11 cellular contexts compared by ENCODE assay signal in the genomic region with DNA sequence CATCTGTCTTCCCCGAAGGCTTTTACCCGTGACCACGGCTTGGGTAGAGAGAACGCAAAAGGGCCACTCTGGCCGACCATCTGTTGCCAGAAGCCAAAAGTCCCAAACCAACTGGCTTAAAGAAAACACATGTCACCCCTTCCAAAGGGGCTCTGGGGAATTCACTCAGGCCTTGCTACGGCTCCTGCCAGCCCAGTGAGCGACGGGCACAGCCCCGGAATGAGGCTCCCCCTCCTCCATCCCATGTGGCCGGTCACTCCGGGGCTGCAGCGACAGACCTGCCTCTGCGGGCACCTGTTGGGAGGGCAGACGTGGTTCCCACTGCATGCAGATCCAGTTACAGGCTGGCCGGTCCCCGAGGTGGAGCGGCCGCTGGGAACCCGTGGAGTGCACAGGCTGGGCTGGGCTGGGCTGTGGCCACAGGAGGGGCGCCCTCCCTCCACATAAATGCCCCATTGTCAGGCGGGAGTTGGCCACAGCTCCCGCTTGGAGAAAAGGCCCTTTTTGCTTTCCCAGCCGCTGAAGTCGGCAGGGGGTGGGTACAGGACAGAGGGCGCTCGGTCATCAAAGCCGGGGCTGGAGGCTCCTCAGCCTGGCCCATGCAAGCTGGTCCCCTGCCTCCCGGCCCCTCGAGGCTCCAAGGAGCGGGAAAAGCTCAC. TPM values are rescaled to one million over a fixed set of nuclear protein-coding genes. Genes with fewer than 3 reads are reported as not detected.
DNase-seq lines count a peak whose midpoint lies in the region; ATAC-seq and TF ChIP-seq lines count a peak whose summit lies in the region.
"Had no signal": no experiment of that assay in that cellular context is flagged by ENCODE, and none has a peak within 500 bp of the region (broad histone marks: within the 10 kb centered on the region; RNA-seq: fewer than 3 reads in every experiment).

No MANE protein-coding gene starts in this region.

- H3K9me3 Mint-ChIP-seq in chondrocyte (ENCODE audit: low read depth), result no peaks in the 10 kb centered on the region
- H3K9me3 Mint-ChIP-seq in endothelial cell (ENCODE audit: unreplicated experiment), result no peaks in the 10 kb centered on the region
- H3K9me3 Mint-ChIP-seq: memory B cell had no signal

- H3K4me3 Mint-ChIP-seq in chondrocyte (ENCODE audit: unreplicated experiment), result no peak overlapping the region
- H3K4me3 Mint-ChIP-seq in endothelial cell (ENCODE audit: unreplicated experiment), result no peak overlapping the region
- H3K4me3 Mint-ChIP-seq: memory B cell had no signal

- H3K27me3 ChIP-seq in right lobe of liver (no peaks in the 10 kb centered on the region), subcutaneous abdominal adipose tissue (ENCODE audit: control insufficient read depth in 5 of 5, insufficient read depth in 4 of 5, low read length in 5 of 5) (no peaks in the 10 kb centered on the region)

- 51% methylated on average over 6 of the region's 30 CpGs for WGBS in right lobe of liver (ENCODE audit: insufficient coverage, low coverage, low lambda C conversion rate, missing lambda C conversion rate)

- H3K36me3 Mint-ChIP-seq in chondrocyte (ENCODE audit: low read depth) (no peaks in the 10 kb centered on the region), endothelial cell (ENCODE audit: low read depth, unreplicated experiment) (peaks cover 3% of the 10 kb centered on the region)
- H3K36me3 Mint-ChIP-seq: memory B cell had no signal

- TF ChIP-seq CTCF in chondrocyte (IDR thresholded peaks at IDR 0.05) (peak; percentile 44), right lobe of liver (IDR thresholded peaks at IDR 0.05) (no peak), endothelial cell (IDR thresholded peaks at IDR 0.05; ENCODE audit: unreplicated experiment) (no peak)

- H3K9me3 ChIP-seq in right lobe of liver (no peaks in the 10 kb centered on the region), subcutaneous abdominal adipose tissue (ENCODE audit: control insufficient read depth in 5 of 5, low read length in 5 of 5) (no peaks in the 10 kb centered on the region)

- no peak overlapping the region for H3K27ac ChIP-seq in right lobe of liver
- peak overlapping the region; percentile 75 for H3K27ac ChIP-seq in subcutaneous abdominal adipose tissue (ENCODE audit: low read depth, low read length)

- H3K27me3 Mint-ChIP-seq in chondrocyte (ENCODE audit: low read depth), result no peaks in the 10 kb centered on the region
- peaks cover 12% of the 10 kb centered on the region for H3K27me3 Mint-ChIP-seq in endothelial cell (ENCODE audit: unreplicated experiment)
- H3K27me3 Mint-ChIP-seq: memory B cell had no signal

- H3K27ac Mint-ChIP-seq in chondrocyte (ENCODE audit: unreplicated experiment) (peak overlapping the region; percentile 54), endothelial cell (ENCODE audit: unreplicated experiment) (no peak overlapping the region)
- H3K27ac Mint-ChIP-seq: memory B cell had no signal

- intact Hi-C loops in right lobe of liver (cut with DNase I), result no loop called here

- ATAC-seq in right lobe of liver, result peak; percentile 2 to 5 (median 4)
- no peak for ATAC-seq in HG02588 (IDR thresholded peaks at IDR 0.05; ENCODE audit: unreplicated experiment)
- ATAC-seq: PC-3 had no signal

- no peak for TF ChIP-seq POLR2A in right lobe of liver (IDR thresholded peaks at IDR 0.05)

- H3K4me3 ChIP-seq in right lobe of liver, result no peak overlapping the region
- H3K4me3 ChIP-seq in subcutaneous abdominal adipose tissue (ENCODE audit: low read depth in 1 of 5, low read length in 5 of 5), result peak overlapping the region in 2 of 5 donors; percentile 0 to 22

- peaks cover 0 to 65% (median 10%) of the 10 kb centered on the region in 4 donors for H3K4me1 ChIP-seq in right lobe of liver
- H3K4me1 ChIP-seq in subcutaneous abdominal adipose tissue (ENCODE audit: control insufficient read depth in 5 of 5, insufficient read depth in 5 of 5, low read length in 5 of 5), result peaks cover 6 to 97% (median 88%) of the 10 kb centered on the region in 5 donors

- H3K4me1 Mint-ChIP-seq in chondrocyte (ENCODE audit: low read depth) (peaks cover 18% of the 10 kb centered on the region), endothelial cell (ENCODE audit: unreplicated experiment) (peaks cover 11% of the 10 kb centered on the region)

- H3K36me3 ChIP-seq in right lobe of liver, result no peaks in the 10 kb centered on the region
- peaks cover 0 to 26% (median 24%) of the 10 kb centered on the region in 5 donors for H3K36me3 ChIP-seq in subcutaneous abdominal adipose tissue (ENCODE audit: control insufficient read depth in 5 of 5, insufficient read depth in 5 of 5, low read length in 5 of 5)

- peak overlapping the region in 2 of 5 donors; percentile 35 to 41 for H3K9ac ChIP-seq in subcutaneous abdominal adipose tissue (ENCODE audit: low read length in 5 of 5)

- DNase-seq in M059J (ENCODE audit: low read depth) (peak; percentile 24), chondrocyte (ENCODE audit: low spot score) (no peak), right lobe of liver (no peak), endothelial cell (ENCODE audit: low spot score) (no peak), RPMI8226 (no peak)
- no peak for DNase-seq in stimulated activated CD4-positive, alpha-beta T cell treated with anti-CD3 and anti-CD28 coated beads, Interleukin-4, amount 100 ng/mL, for 4 hours
- DNase-seq: dermis blood vessel endothelial cell, PC-3 had no signal

RNA-seq across cellular contexts. Expression of gene NOTCH1, which starts 19.9 kb away (rescaled TPM):
- 6.4 and 12.1 TPM in 2 replicates for total RNA-seq in M059J (2014; rRNA removed; shearing (Covaris generic))
- total RNA-seq in chondrocyte, result 11.6 to 28.7 TPM (median 27.5 TPM) in 3 replicates
- 10 to 100 TPM; 17.4 to 26.2 (median 19.3) TPM for total RNA-seq in right lobe of liver
- total RNA-seq in endothelial cell (ENCODE audit: unreplicated experiment), result 312 TPM

RNA-seq across cellular contexts. Expression of gene SEC16A, which starts 43.1 kb away (rescaled TPM):
- total RNA-seq in M059J (2014; rRNA removed; shearing (Covaris generic)), result 20.7 and 42.6 TPM in 2 replicates
- total RNA-seq in chondrocyte, result 91.7 to 95.7 TPM (median 93.4 TPM) in 3 replicates
- 100 to 1,000 TPM in 2 of 6 experiments, 10 to 100 TPM in 4; 46.9 to 108 (median 72.0) TPM for total RNA-seq in right lobe of liver
- 79.5 TPM for total RNA-seq in endothelial cell (ENCODE audit: unreplicated experiment)

Comparison
In these comparisons a context has a peak if more than half of its experiments do, and no peak if none do; other contexts are left out.
1. RNA of gene NOTCH1, which starts 19.9 kb away (total RNA-seq): 312 TPM in endothelial cell (single experiment); 11.6 to 28.7 TPM in chondrocyte, 17.4 to 26.2 TPM in right lobe of liver and 6.4 to 12.1 TPM in M059J; every median in the first group is over 10 times any median in the second.